8 cellular contexts compared by ENCODE assay signal in the genomic region with DNA sequence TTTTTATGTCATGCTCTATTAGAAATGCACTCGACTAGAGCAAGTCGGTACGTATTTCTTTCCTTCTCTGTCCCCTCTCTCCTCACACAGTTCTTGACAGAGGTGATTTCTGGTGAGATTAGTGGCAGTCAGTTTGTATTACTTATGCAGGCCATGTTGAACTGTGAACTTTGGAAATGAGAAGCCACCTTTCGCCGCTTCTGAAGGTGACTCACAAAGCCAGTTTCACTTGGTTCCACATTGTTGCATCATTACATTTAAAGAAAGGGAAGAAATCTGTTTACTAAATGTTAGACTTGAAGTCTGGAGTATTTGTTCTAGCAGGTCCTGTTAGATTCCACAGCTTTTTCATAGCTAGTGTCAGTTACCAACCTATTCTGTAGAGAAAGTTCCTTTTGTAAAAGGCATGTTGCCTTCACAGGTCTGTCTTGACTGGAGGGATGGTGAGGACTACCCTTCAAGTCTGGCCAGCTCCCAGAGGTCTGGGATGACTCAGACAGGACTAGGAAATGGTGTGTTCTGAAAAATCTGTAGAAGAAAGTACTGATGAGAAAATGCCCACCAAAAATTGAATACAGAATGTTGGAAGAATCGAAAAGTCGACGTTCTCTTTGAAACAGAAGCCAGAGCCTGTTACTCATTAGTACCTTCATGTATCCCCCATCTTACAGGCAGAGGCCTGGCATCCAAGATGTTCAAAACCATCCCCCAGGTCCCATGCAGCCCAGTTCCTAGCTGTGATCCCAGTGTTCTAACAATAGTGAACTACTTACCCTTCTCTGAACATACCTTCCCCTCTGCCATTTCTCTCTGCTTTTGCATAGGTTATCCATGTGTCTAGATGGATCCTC.
DNase-seq lines count a peak whose midpoint lies in the region; ATAC-seq and TF ChIP-seq lines count a peak whose summit lies in the region.

No MANE protein-coding gene starts in this region.

- peaks cover 10% of the 10 kb centered on the region for H3K4me1 ChIP-seq in fibroblast of lung (ENCODE audit: control insufficient read depth, extremely low read depth, insufficient read depth, low read length)
- peaks cover 0 to 73% (median 37%) of the 10 kb centered on the region in 4 donors for H3K4me1 ChIP-seq in tibial artery
- peaks cover 9% of the 10 kb centered on the region for H3K4me1 ChIP-seq in HAP-1

- intact Hi-C loops in tibial artery (cut with DNase I; ENCODE audit: low total_unique reads): no loop called here

- H3K36me3 ChIP-seq in fibroblast of lung (ENCODE audit: control insufficient read depth, insufficient read depth, low read length): peaks cover under 1% of the 10 kb centered on the region
- peaks cover 0 to 16% (median 14%) of the 10 kb centered on the region in 3 donors for H3K36me3 ChIP-seq in tibial artery
- H3K36me3 ChIP-seq in HAP-1 (replicated peaks): no peaks in the 10 kb centered on the region

- DNase-seq in LoVo (ENCODE audit: low spot score) (peak; percentile 67), fibroblast of lung (ENCODE audit: low read depth in 2 of 2) (peak; percentile 88 to 95), tibial artery (no peak), mesenteric fat pad (ENCODE audit: low spot score) (no peak), HAP-1 (ENCODE audit: low spot score in 2 of 2) (no peak)
- no peak for DNase-seq in activated CD4-positive, alpha-beta T cell treated with anti-CD3 and anti-CD28 coated beads, Interleukin-2, amount 50 U/mL, for 1 hour

- no peak overlapping the region for H3K9ac ChIP-seq in fibroblast of lung (ENCODE audit: insufficient read depth, low read length)

- no peaks in the 10 kb centered on the region for H3K9me3 ChIP-seq in fibroblast of lung (ENCODE audit: control insufficient read depth, insufficient read depth, low read depth, low read length)
- no peaks in the 10 kb centered on the region for H3K9me3 ChIP-seq in tibial artery
- H3K9me3 ChIP-seq in HAP-1: no peaks in the 10 kb centered on the region

- H2AFZ ChIP-seq in fibroblast of lung (ENCODE audit: low read length): no peak overlapping the region

- peaks cover 7% of the 10 kb centered on the region for H3K79me2 ChIP-seq in fibroblast of lung (ENCODE audit: control insufficient read depth, insufficient read depth, low read length)

- H3K27me3 ChIP-seq in fibroblast of lung (ENCODE audit: control insufficient read depth, insufficient read depth, low read length) (no peaks in the 10 kb centered on the region), tibial artery (no peaks in the 10 kb centered on the region), HAP-1 (ENCODE audit: low read depth) (no peaks in the 10 kb centered on the region)

- ATAC-seq in GM18498 (IDR thresholded peaks at IDR 0.05; ENCODE audit: unreplicated experiment): peak; percentile 62
- ATAC-seq in GM21723 (IDR thresholded peaks at IDR 0.05; ENCODE audit: unreplicated experiment): peak; percentile 66

- no peak for TF ChIP-seq CTCF in fibroblast of lung (conservative IDR thresholded peaks at IDR 0.05 in 1 of 2, IDR thresholded peaks at IDR 0.05 in 1 of 2; ENCODE audit: low read depth in 1 of 2, low read length in 2 of 2)
- no peak for TF ChIP-seq CTCF in tibial artery (IDR thresholded peaks at IDR 0.05)

- no peaks in the 10 kb centered on the region for H4K20me1 ChIP-seq in fibroblast of lung (ENCODE audit: control insufficient read depth, extremely low read depth, insufficient read depth, low read length)

- H3K4me3 ChIP-seq in fibroblast of lung (replicated peaks in 1 of 4; ENCODE audit: control extremely low read depth in 1 of 4, insufficient read depth in 1 of 4, low read depth in 3 of 4, low read length in 4 of 4) (no peak overlapping the region), tibial artery (no peak overlapping the region), HAP-1 (no peak overlapping the region)

- H3K27ac ChIP-seq in fibroblast of lung (ENCODE audit: insufficient read depth, low read length) (peak overlapping the region; percentile 1), tibial artery (peak overlapping the region; percentile 48 to 62)

- in situ Hi-C loops in HAP-1 (cut with MboI; ENCODE audit: low sequenced_read_pairs): no loop called here

- no peak overlapping the region for H3K4me2 ChIP-seq in fibroblast of lung (ENCODE audit: extremely low read depth, insufficient read depth, low read length)

Comparison
In these comparisons a context has a peak if more than half of its experiments do, and no peak if none do; other contexts are left out.
1. DNase-seq: peak in LoVo (single experiment) and fibroblast of lung (2 of 2); none in tibial artery (0 of 2), mesenteric fat pad (single experiment), HAP-1 (0 of 2) and activated CD4-positive, alpha-beta T cell treated with anti-CD3 and anti-CD28 coated beads, Interleukin-2, amount 50 U/mL, for 1 hour (single experiment).